Comparison of ENCODE assay signal across 16 cellular contexts in genomic region chr22:29632672-29633071, GRCh38. TPM values are rescaled to one million over a fixed set of nuclear protein-coding genes. Genes with fewer than 3 reads are reported as not detected.
DNase-seq lines count a peak whose midpoint lies in the region; ATAC-seq, FAIRE-seq and TF ChIP-seq lines count a peak whose summit lies in the region.
"Had no signal": no experiment of that assay in that cellular context is flagged by ENCODE, and none has a peak within 500 bp of the region (broad histone marks: within the 10 kb centered on the region; RNA-seq: fewer than 3 reads in every experiment).

No MANE protein-coding gene starts in this region.

- no peak overlapping the region for H2BK5ac ChIP-seq in IMR-90 (ENCODE audit: low read depth, low read length, poor library complexity, severe bottlenecking)

- CTCF ChIA-PET in IMR-90 (lab: Yijun Ruan, JAX) = no interaction called here

- no peak overlapping the region for H2BK20ac ChIP-seq in IMR-90 (ENCODE audit: low read depth, low read length)

- FAIRE-seq in bronchial epithelial cell (lab: Jason Lieb, UNC) (peak; percentile 18), urothelium cell line (lab: Jason Lieb, UNC) (peak; percentile 74)

- peaks cover 13% of the 10 kb centered on the region for H3K4me1 ChIP-seq in IMR-90 (ENCODE audit: control insufficient read depth, insufficient read depth, low read length)

- in situ Hi-C loops in IMR-90 (cut with MboI; ENCODE audit: low sequenced_read_pairs) = loop anchor here (10.0 kb wide), 2 partner anchors 372 to 452 kb away; partner anchors contain the start of gene HORMAD2

- no peak overlapping the region; the same call in 1 of the 2 replicates for H4K91ac ChIP-seq in IMR-90 (ENCODE audit: insufficient read depth, low read depth, low read length)

- no peak overlapping the region for H3K4me3 Mint-ChIP-seq in activated T-cell treated with anti-CD3 and anti-CD28 coated beads, Interleukin-2, amount 50 U/mL, for 24 hours
- no peak overlapping the region for H3K4me3 Mint-ChIP-seq in activated T-cell treated with anti-CD3 and anti-CD28 coated beads, Interleukin-2, amount 50 U/mL, for 4 hours
- H3K4me3 Mint-ChIP-seq: IgD-negative memory B cell had no signal

- H3K27me3 ChIP-seq in IMR-90 (ENCODE audit: control insufficient read depth, insufficient read depth, low read length) (no peaks in the 10 kb centered on the region), bronchial epithelial cell (ENCODE audit: control insufficient read depth, insufficient read depth, low read length) (no peaks in the 10 kb centered on the region)
- H3K27me3 ChIP-seq: BLaER1 treated with 17β-estradiol and CSF1 and Interleukin-3, amounts not matched to agents 10 nM and 100 nM had no signal

- BruUV-seq in IMR-90 (replicated peaks; lab: Mats Ljungman, UMichigan) = no TSS peak

- H3K36me3 ChIP-seq in IMR-90 (ENCODE audit: control insufficient read depth, insufficient read depth, low read length) (peaks cover 5% of the 10 kb centered on the region), bronchial epithelial cell (ENCODE audit: control insufficient read depth, insufficient read depth, low read length) (no peaks in the 10 kb centered on the region)
- H3K36me3 ChIP-seq: HAP-1 had no signal

- H3K9ac ChIP-seq in IMR-90 (ENCODE audit: low read depth, low read length) = no peak overlapping the region
- H3K9ac ChIP-seq: BLaER1 treated with 17β-estradiol and CSF1 and Interleukin-3, amounts not matched to agents 10 nM and 100 nM had no signal

- TF ChIP-seq CTCF in IMR-90 (conservative IDR thresholded peaks at IDR 0.05; ENCODE audit: low read depth, low read length) (no peak), bronchial epithelial cell (IDR thresholded peaks at IDR 0.05; ENCODE audit: insufficient read depth, low read length, severe bottlenecking) (no peak)

- no peak overlapping the region; the same call in 1 of the 2 replicates for H2AK5ac ChIP-seq in IMR-90 (ENCODE audit: low read depth, low read length)

- H3K9me3 Mint-ChIP-seq in activated T-cell treated with anti-CD3 and anti-CD28 coated beads, Interleukin-2, amount 50 U/mL, for 24 hours = no peaks in the 10 kb centered on the region
- H3K9me3 Mint-ChIP-seq in activated T-cell treated with anti-CD3 and anti-CD28 coated beads, Interleukin-2, amount 50 U/mL, for 4 hours = no peaks in the 10 kb centered on the region
- H3K9me3 Mint-ChIP-seq: IgD-negative memory B cell had no signal

- intact Hi-C loops in IMR-90 (cut with micrococcal nuclease) = no loop called here

- H3K4ac ChIP-seq in IMR-90 (ENCODE audit: low read depth, low read length) = no peak overlapping the region

- no peaks in the 10 kb centered on the region for H3K9me3 ChIP-seq in IMR-90 (ENCODE audit: control insufficient read depth, insufficient read depth, low read length)
- H3K9me3 ChIP-seq: BLaER1 treated with 17β-estradiol and CSF1 and Interleukin-3, amounts not matched to agents 10 nM and 100 nM; HAP-1 had no signal

- no peak overlapping the region for H2AK9ac ChIP-seq in IMR-90 (replicated peaks; ENCODE audit: low read depth, low read length, poor library complexity)

- H2BK120ac ChIP-seq in IMR-90 (ENCODE audit: low read depth, low read length) = no peak overlapping the region

- DNase-seq in activated T-cell treated with anti-CD3 and anti-CD28 coated beads, Interleukin-2, amount 50 U/mL, for 24 hours = no peak
- no peak for DNase-seq in activated T-cell treated with anti-CD3 and anti-CD28 coated beads, Interleukin-2, amount 50 U/mL, for 4 hours
- no peak for DNase-seq in IMR-90
- no peak for DNase-seq in bronchial epithelial cell (ENCODE audit: low read depth)
- DNase-seq in urothelium cell line (ENCODE audit: low spot score) = no peak
- no peak for DNase-seq in NCI-H226
- no peak for DNase-seq in activated naive CD4-positive, alpha-beta T cell treated with Interleukin-2 at 50 U/mL for 16 hours
- DNase-seq: DMS 273 treated with DMSO at 0.1 percent for 48 hours, Kasumi-1, NCI-H187 treated with DMSO at 0.1 percent for 48 hours, NCI-H69 had no signal

- no peak overlapping the region for H3K4me2 ChIP-seq in IMR-90 (ENCODE audit: low read depth, low read length)

- H3K9me1 ChIP-seq in IMR-90 (ENCODE audit: insufficient read depth, low read length) = peaks cover 29% of the 10 kb centered on the region

- H3K36me3 Mint-ChIP-seq in activated T-cell treated with anti-CD3 and anti-CD28 coated beads, Interleukin-2, amount 50 U/mL, for 24 hours (ENCODE audit: low read depth) = peaks cover 12% of the 10 kb centered on the region
- peaks cover 7% of the 10 kb centered on the region for H3K36me3 Mint-ChIP-seq in activated T-cell treated with anti-CD3 and anti-CD28 coated beads, Interleukin-2, amount 50 U/mL, for 4 hours (ENCODE audit: insufficient read depth)
- H3K36me3 Mint-ChIP-seq: IgD-negative memory B cell had no signal

- dilution Hi-C loops in IMR-90 (cut with HindIII; ENCODE audit: low sequenced_read_pairs, unreplicated experiment) = no loop called here

- 0 out of 4 replicates have a peak overlapping the region, but pooled peaks of 1 of the 2 experiments have one; percentile 0 for H4K8ac ChIP-seq in IMR-90 (ENCODE audit: low read depth in 2 of 2, low read length in 2 of 2)

- H3K4me3 ChIP-seq in IMR-90 (ENCODE audit: insufficient read depth, low read depth, low read length) = no peak overlapping the region
- H3K4me3 ChIP-seq in bronchial epithelial cell (ENCODE audit: low read depth, low read length) = no peak overlapping the region
- H3K4me3 ChIP-seq: BLaER1 treated with 17β-estradiol and CSF1 and Interleukin-3, amounts not matched to agents 10 nM and 100 nM; HAP-1 had no signal

- WGBS in IMR-90 (ENCODE audit: extremely low coverage in 2 of 2, insufficient read length in 1 of 2), 2 experiments = 86% methylated on average over 1 of the region's 5 CpGs; no CpG with 5 or more reads in 1 of the 2 experiments

- peaks cover 44% of the 10 kb centered on the region for H4K20me1 ChIP-seq in IMR-90 (ENCODE audit: insufficient read depth, low read length)

- H2BK15ac ChIP-seq in IMR-90 (ENCODE audit: low read depth, low read length) = peak overlapping the region; percentile 14; the same call in 1 of the 3 replicates

- H3K14ac ChIP-seq in IMR-90 (replicated peaks; ENCODE audit: low read depth, low read length) = 0 out of 2 replicates have a peak overlapping the region, but pooled peaks have one; percentile 23

- no peaks in the 10 kb centered on the region for H3K27me3 Mint-ChIP-seq in activated T-cell treated with anti-CD3 and anti-CD28 coated beads, Interleukin-2, amount 50 U/mL, for 24 hours
- H3K27me3 Mint-ChIP-seq in activated T-cell treated with anti-CD3 and anti-CD28 coated beads, Interleukin-2, amount 50 U/mL, for 4 hours (ENCODE audit: low read depth) = no peaks in the 10 kb centered on the region
- H3K27me3 Mint-ChIP-seq: IgD-negative memory B cell had no signal

- no peak overlapping the region for H4K5ac ChIP-seq in IMR-90 (ENCODE audit: low read depth, low read length)

- POLR2A ChIA-PET in IMR-90 (lab: Charles Lee; ENCODE audit: unreplicated experiment) = no interaction called here

- peak overlapping the region; percentile 8 for H3K27ac Mint-ChIP-seq in activated T-cell treated with anti-CD3 and anti-CD28 coated beads, Interleukin-2, amount 50 U/mL, for 24 hours

- TF ChIP-seq POLR2A in IMR-90 (IDR thresholded peaks at IDR 0.05; ENCODE audit: low read depth, low read length) = no peak

- no peak overlapping the region for H3K27ac ChIP-seq in IMR-90 (ENCODE audit: insufficient read depth, low read length)
- H3K27ac ChIP-seq: RWPE1 had no signal

- no peak overlapping the region for H2AFZ ChIP-seq in IMR-90 (replicated peaks; ENCODE audit: low read length, poor library complexity)

- peaks cover 68 to 94% of the 10 kb centered on the region in 2 experiments for H3K79me1 ChIP-seq in IMR-90 (ENCODE audit: low read depth in 1 of 2, low read length in 2 of 2)

- peaks cover 46% of the 10 kb centered on the region for H3K4me1 Mint-ChIP-seq in activated T-cell treated with anti-CD3 and anti-CD28 coated beads, Interleukin-2, amount 50 U/mL, for 24 hours (ENCODE audit: low read depth)
- peaks cover 32% of the 10 kb centered on the region for H3K4me1 Mint-ChIP-seq in activated T-cell treated with anti-CD3 and anti-CD28 coated beads, Interleukin-2, amount 50 U/mL, for 4 hours (ENCODE audit: low read depth)

- no peak overlapping the region for H3K56ac ChIP-seq in IMR-90 (ENCODE audit: extremely low read depth, insufficient read depth, low read length)

- no peak for TF ChIP-seq RAD21 in IMR-90 (IDR thresholded peaks at IDR 0.05; ENCODE audit: low read length)

- 0 out of 2 replicates have a peak overlapping the region, but pooled peaks have one; percentile 8 for H3K23ac ChIP-seq in IMR-90 (ENCODE audit: low read depth, low read length)

- no peak overlapping the region for H3K18ac ChIP-seq in IMR-90 (ENCODE audit: low read depth, low read length)

- ATAC-seq in activated T-cell treated with anti-CD3 and anti-CD28 coated beads, Interleukin-2, amount 50 U/mL, for 4 hours = no peak
- ATAC-seq in IMR-90 (ENCODE audit: low read depth) (no peak), GM18502 (IDR thresholded peaks at IDR 0.05; ENCODE audit: poor library complexity, unreplicated experiment) (no peak)

TF ChIP-seq in IMR-90, 13 proteins besides CTCF, POLR2A, EP300 and RAD21 (continues in another document):
- TF ChIP-seq CEBPB (IDR thresholded peaks at IDR 0.05; ENCODE audit: low read depth, low read length) = no peak
- TF ChIP-seq NFE2L2 (IDR thresholded peaks at IDR 0.05; ENCODE audit: low read depth, low read length) = no peak
- TF ChIP-seq MXI1 (IDR thresholded peaks at IDR 0.05; ENCODE audit: borderline replicate concordance, low read depth, low read length) = no peak
- no peak for TF ChIP-seq CHD1 (IDR thresholded peaks at IDR 0.05; ENCODE audit: low read depth, low read length)
- TF ChIP-seq RFX5 (IDR thresholded peaks at IDR 0.05; ENCODE audit: low read depth, low read length) = no peak
- no peak for TF ChIP-seq RCOR1 (IDR thresholded peaks at IDR 0.05; ENCODE audit: insufficient replicate concordance, low read length)

RNA-seq across cellular contexts. Expression of gene NF2, which starts 29.2 kb away (rescaled TPM):
- total RNA-seq in activated T-cell treated with anti-CD3 and anti-CD28 coated beads, Interleukin-2, amount 50 U/mL, for 4 hours = 10 to 100 TPM; 65.4 to 70.2 (median 66.0) TPM
- 151 and 181 TPM in 2 replicates for total RNA-seq in IMR-90 (2012; rRNA removed)
- 56.5 and 59.0 TPM in 2 replicates for polyA plus RNA-seq in IMR-90 (2012; rRNA removed)
- polyA plus RNA-seq in IMR-90 (2012; cell fraction: cytosol; rRNA removed) = 34.7 and 46.5 TPM in 2 replicates
- 36.3 and 38.6 TPM in 2 replicates for polyA plus RNA-seq in IMR-90 (2012; cell fraction: nucleus; rRNA removed; ENCODE audit: low replicate concordance)
- 23.6 and 28.4 TPM in 2 replicates for total RNA-seq in bronchial epithelial cell

RNA-seq across cellular contexts. Expression of gene NIPSNAP1, which starts 51.8 kb away (rescaled TPM):
- total RNA-seq in activated T-cell treated with anti-CD3 and anti-CD28 coated beads, Interleukin-2, amount 50 U/mL, for 4 hours = 10 to 100 TPM; 11.8 to 15.2 (median 12.9) TPM
- total RNA-seq in IMR-90 (2012; rRNA removed) = 61.4 and 68.3 TPM in 2 replicates
- 64.6 and 69.7 TPM in 2 replicates for polyA plus RNA-seq in IMR-90 (2012; rRNA removed)
- 50.9 and 61.4 TPM in 2 replicates for polyA plus RNA-seq in IMR-90 (2012; cell fraction: cytosol; rRNA removed)
- 47.0 and 55.4 TPM in 2 replicates for polyA plus RNA-seq in IMR-90 (2012; cell fraction: nucleus; rRNA removed; ENCODE audit: low replicate concordance)
- 19.7 and 20.4 TPM in 2 replicates for total RNA-seq in bronchial epithelial cell
